ENCODE assay signal across 2 cellular contexts in the genomic region with DNA sequence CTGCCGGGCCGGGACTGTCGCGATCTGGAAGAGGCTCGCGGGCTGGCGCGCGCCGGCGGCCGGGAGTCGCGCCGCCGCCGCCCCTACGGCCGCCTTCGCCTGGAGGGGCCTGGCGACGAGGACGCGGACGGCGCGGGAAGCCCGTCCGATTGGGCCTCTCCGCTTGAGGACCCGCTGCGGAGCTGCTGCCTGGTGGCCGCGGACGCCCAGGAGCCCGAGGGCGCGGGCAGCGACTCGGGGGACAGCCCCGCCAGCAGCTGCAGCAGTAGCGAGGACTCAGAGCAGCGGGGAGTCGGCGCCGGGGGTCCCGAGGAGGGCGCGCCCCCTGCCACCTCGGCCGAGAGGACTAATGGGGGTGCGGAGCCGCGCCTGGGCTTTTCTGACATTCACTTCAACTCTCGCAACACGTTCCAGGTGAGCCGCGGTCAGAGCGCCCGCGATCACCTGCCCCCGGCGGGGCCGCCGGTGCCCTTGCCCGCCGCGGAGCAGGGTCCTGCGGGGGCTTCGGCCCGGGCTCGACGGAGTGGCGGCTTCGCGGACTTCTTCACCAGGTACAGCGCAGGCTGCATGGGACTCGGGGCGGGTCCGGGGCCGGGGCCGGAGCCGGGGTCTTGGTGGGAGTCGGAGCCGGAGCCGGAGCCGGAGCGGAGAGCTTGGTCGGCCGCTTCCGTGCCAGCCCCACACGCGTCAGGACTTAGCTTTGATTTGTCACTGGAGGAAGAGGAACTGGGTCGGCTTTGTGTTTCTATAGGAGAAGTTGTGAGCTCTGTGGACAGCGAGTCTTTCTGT.
TF ChIP-seq lines count a peak whose summit lies in the region.

No MANE protein-coding gene starts in this region.

TF ChIP-seq in HEK293, 187 proteins besides CTCF, POLR2A, EP300 and RAD21 (continued from another document and continues in another):
- TF ChIP-seq, protein P1, sequence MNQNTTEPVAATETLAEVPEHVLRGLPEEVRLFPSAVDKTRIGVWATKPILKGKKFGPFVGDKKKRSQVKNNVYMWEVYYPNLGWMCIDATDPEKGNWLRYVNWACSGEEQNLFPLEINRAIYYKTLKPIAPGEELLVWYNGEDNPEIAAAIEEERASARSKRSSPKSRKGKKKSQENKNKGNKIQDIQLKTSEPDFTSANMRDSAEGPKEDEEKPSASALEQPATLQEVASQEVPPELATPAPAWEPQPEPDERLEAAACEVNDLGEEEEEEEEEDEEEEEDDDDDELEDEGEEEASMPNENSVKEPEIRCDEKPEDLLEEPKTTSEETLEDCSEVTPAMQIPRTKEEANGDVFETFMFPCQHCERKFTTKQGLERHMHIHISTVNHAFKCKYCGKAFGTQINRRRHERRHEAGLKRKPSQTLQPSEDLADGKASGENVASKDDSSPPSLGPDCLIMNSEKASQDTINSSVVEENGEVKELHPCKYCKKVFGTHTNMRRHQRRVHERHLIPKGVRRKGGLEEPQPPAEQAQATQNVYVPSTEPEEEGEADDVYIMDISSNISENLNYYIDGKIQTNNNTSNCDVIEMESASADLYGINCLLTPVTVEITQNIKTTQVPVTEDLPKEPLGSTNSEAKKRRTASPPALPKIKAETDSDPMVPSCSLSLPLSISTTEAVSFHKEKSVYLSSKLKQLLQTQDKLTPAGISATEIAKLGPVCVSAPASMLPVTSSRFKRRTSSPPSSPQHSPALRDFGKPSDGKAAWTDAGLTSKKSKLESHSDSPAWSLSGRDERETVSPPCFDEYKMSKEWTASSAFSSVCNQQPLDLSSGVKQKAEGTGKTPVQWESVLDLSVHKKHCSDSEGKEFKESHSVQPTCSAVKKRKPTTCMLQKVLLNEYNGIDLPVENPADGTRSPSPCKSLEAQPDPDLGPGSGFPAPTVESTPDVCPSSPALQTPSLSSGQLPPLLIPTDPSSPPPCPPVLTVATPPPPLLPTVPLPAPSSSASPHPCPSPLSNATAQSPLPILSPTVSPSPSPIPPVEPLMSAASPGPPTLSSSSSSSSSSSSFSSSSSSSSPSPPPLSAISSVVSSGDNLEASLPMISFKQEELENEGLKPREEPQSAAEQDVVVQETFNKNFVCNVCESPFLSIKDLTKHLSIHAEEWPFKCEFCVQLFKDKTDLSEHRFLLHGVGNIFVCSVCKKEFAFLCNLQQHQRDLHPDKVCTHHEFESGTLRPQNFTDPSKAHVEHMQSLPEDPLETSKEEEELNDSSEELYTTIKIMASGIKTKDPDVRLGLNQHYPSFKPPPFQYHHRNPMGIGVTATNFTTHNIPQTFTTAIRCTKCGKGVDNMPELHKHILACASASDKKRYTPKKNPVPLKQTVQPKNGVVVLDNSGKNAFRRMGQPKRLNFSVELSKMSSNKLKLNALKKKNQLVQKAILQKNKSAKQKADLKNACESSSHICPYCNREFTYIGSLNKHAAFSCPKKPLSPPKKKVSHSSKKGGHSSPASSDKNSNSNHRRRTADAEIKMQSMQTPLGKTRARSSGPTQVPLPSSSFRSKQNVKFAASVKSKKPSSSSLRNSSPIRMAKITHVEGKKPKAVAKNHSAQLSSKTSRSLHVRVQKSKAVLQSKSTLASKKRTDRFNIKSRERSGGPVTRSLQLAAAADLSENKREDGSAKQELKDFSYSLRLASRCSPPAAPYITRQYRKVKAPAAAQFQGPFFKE (tag by site-specific recombination; IDR thresholded peaks at IDR 0.05; ENCODE audit: borderline replicate concordance), result no peak
- no peak; the same call in 1 of the 2 replicates for TF ChIP-seq ZNF10 (tag by site-specific recombination; IDR thresholded peaks at IDR 0.05)
- no peak for TF ChIP-seq ZNF16 (tag by site-specific recombination; IDR thresholded peaks at IDR 0.05; ENCODE audit: low read depth)
- TF ChIP-seq KLF7 (tag by site-specific recombination; IDR thresholded peaks at IDR 0.05; ENCODE audit: borderline replicate concordance), result no peak
- no peak for TF ChIP-seq ZNF19 (tag by site-specific recombination; IDR thresholded peaks at IDR 0.05; ENCODE audit: low read depth)
- no peak for TF ChIP-seq ZNF792 (tag by site-specific recombination; IDR thresholded peaks at IDR 0.05)
- no peak for TF ChIP-seq SCRT2 (tag by site-specific recombination; IDR thresholded peaks at IDR 0.05)
- TF ChIP-seq ZNF837 (tag by site-specific recombination; IDR thresholded peaks at IDR 0.05), result no peak
- TF ChIP-seq ZBTB8A (tag by site-specific recombination; IDR thresholded peaks at IDR 0.05), result no peak
- no peak for TF ChIP-seq MEIS1 (CRISPR knock-in tag; IDR thresholded peaks at IDR 0.05; ENCODE audit: borderline replicate concordance)
- TF ChIP-seq ZSCAN23 (tag by site-specific recombination; IDR thresholded peaks at IDR 0.05), result no peak
- no peak for TF ChIP-seq ZNF747 (tag by site-specific recombination; IDR thresholded peaks at IDR 0.05)
- TF ChIP-seq ZSCAN16 (tag by site-specific recombination; IDR thresholded peaks at IDR 0.05), result no peak
- TF ChIP-seq, protein P2, sequence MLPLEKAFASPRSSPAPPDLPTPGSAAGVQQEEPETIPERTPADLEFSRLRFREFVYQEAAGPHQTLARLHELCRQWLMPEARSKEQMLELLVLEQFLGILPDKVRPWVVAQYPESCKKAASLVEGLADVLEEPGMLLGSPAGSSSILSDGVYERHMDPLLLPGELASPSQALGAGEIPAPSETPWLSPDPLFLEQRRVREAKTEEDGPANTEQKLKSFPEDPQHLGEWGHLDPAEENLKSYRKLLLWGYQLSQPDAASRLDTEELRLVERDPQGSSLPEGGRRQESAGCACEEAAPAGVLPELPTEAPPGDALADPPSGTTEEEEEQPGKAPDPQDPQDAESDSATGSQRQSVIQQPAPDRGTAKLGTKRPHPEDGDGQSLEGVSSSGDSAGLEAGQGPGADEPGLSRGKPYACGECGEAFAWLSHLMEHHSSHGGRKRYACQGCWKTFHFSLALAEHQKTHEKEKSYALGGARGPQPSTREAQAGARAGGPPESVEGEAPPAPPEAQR (tag by site-specific recombination; IDR thresholded peaks at IDR 0.05), result no peak
- no peak for TF ChIP-seq ZNF114 (tag by site-specific recombination; IDR thresholded peaks at IDR 0.05)
- TF ChIP-seq ZNF426 (tag by site-specific recombination; IDR thresholded peaks at IDR 0.05), result no peak
- TF ChIP-seq, protein P3, sequence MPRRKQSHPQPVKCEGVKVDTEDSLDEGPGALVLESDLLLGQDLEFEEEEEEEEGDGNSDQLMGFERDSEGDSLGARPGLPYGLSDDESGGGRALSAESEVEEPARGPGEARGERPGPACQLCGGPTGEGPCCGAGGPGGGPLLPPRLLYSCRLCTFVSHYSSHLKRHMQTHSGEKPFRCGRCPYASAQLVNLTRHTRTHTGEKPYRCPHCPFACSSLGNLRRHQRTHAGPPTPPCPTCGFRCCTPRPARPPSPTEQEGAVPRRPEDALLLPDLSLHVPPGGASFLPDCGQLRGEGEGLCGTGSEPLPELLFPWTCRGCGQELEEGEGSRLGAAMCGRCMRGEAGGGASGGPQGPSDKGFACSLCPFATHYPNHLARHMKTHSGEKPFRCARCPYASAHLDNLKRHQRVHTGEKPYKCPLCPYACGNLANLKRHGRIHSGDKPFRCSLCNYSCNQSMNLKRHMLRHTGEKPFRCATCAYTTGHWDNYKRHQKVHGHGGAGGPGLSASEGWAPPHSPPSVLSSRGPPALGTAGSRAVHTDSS (tag by site-specific recombination; IDR thresholded peaks at IDR 0.05), result no peak
- TF ChIP-seq ZBTB21 (tag by site-specific recombination; IDR thresholded peaks at IDR 0.05), result no peak
- no peak for TF ChIP-seq ZXDB (tag by site-specific recombination; IDR thresholded peaks at IDR 0.05)
- no peak for TF ChIP-seq ZNF501 (tag by site-specific recombination; IDR thresholded peaks at IDR 0.05)
- no peak for TF ChIP-seq ZNF324 (tag by site-specific recombination; IDR thresholded peaks at IDR 0.05)
- TF ChIP-seq ZNF37A (tag by site-specific recombination; IDR thresholded peaks at IDR 0.05), result no peak
- no peak for TF ChIP-seq ZNF571 (tag by site-specific recombination; IDR thresholded peaks at IDR 0.05)
- TF ChIP-seq ZNF169 (tag by site-specific recombination; IDR thresholded peaks at IDR 0.05), result no peak

TF ChIP-seq in HepG2, 621 proteins besides CTCF, POLR2A, EP300 and RAD21 (continued from another document and continues in another):
- TF ChIP-seq, protein P4, sequence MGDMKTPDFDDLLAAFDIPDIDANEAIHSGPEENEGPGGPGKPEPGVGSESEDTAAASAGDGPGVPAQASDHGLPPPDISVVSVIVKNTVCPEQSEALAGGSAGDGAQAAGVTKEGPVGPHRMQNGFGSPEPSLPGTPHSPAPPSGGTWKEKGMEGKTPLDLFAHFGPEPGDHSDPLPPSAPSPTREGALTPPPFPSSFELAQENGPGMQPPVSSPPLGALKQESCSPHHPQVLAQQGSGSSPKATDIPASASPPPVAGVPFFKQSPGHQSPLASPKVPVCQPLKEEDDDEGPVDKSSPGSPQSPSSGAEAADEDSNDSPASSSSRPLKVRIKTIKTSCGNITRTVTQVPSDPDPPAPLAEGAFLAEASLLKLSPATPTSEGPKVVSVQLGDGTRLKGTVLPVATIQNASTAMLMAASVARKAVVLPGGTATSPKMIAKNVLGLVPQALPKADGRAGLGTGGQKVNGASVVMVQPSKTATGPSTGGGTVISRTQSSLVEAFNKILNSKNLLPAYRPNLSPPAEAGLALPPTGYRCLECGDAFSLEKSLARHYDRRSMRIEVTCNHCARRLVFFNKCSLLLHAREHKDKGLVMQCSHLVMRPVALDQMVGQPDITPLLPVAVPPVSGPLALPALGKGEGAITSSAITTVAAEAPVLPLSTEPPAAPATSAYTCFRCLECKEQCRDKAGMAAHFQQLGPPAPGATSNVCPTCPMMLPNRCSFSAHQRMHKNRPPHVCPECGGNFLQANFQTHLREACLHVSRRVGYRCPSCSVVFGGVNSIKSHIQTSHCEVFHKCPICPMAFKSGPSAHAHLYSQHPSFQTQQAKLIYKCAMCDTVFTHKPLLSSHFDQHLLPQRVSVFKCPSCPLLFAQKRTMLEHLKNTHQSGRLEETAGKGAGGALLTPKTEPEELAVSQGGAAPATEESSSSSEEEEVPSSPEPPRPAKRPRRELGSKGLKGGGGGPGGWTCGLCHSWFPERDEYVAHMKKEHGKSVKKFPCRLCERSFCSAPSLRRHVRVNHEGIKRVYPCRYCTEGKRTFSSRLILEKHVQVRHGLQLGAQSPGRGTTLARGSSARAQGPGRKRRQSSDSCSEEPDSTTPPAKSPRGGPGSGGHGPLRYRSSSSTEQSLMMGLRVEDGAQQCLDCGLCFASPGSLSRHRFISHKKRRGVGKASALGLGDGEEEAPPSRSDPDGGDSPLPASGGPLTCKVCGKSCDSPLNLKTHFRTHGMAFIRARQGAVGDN (CRISPR knock-in tag; IDR thresholded peaks at IDR 0.05), result peak; percentile 11; the same call in 1 of the 2 replicates
- TF ChIP-seq, protein P5, sequence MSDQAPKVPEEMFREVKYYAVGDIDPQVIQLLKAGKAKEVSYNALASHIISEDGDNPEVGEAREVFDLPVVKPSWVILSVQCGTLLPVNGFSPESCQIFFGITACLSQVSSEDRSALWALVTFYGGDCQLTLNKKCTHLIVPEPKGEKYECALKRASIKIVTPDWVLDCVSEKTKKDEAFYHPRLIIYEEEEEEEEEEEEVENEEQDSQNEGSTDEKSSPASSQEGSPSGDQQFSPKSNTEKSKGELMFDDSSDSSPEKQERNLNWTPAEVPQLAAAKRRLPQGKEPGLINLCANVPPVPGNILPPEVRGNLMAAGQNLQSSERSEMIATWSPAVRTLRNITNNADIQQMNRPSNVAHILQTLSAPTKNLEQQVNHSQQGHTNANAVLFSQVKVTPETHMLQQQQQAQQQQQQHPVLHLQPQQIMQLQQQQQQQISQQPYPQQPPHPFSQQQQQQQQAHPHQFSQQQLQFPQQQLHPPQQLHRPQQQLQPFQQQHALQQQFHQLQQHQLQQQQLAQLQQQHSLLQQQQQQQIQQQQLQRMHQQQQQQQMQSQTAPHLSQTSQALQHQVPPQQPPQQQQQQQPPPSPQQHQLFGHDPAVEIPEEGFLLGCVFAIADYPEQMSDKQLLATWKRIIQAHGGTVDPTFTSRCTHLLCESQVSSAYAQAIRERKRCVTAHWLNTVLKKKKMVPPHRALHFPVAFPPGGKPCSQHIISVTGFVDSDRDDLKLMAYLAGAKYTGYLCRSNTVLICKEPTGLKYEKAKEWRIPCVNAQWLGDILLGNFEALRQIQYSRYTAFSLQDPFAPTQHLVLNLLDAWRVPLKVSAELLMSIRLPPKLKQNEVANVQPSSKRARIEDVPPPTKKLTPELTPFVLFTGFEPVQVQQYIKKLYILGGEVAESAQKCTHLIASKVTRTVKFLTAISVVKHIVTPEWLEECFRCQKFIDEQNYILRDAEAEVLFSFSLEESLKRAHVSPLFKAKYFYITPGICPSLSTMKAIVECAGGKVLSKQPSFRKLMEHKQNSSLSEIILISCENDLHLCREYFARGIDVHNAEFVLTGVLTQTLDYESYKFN (CRISPR knock-in tag; conservative IDR thresholded peaks at IDR 0.05), result 0 out of 2 replicates have a peak, but pooled peaks have one; percentile 14
- TF ChIP-seq ZNF543 (CRISPR knock-in tag; IDR thresholded peaks at IDR 0.05) (0 out of 2 replicates have a peak, but pooled peaks have one; percentile 23), SETDB1 (CRISPR knock-in tag; IDR thresholded peaks at IDR 0.05; ENCODE audit: borderline replicate concordance) (no peak), IRX3 (CRISPR knock-in tag; IDR thresholded peaks at IDR 0.05; ENCODE audit: borderline replicate concordance, low read depth) (no peak), POLR2G (IDR thresholded peaks at IDR 0.05; ENCODE audit: low read depth, low read length) (peak; percentile 52), MEIS2 (CRISPR knock-in tag; IDR thresholded peaks at IDR 0.05) (0 out of 2 replicates have a peak, but pooled peaks have one; percentile 20), BRD4 (CRISPR knock-in tag; IDR thresholded peaks at IDR 0.05) (0 out of 2 replicates have a peak, but pooled peaks have one; percentile 27), ELF3 (CRISPR knock-in tag; IDR thresholded peaks at IDR 0.05) (0 out of 2 replicates have a peak, but pooled peaks have one; percentile 30), TP53 (CRISPR knock-in tag; conservative IDR thresholded peaks at IDR 0.05) (no peak), ZFX (CRISPR knock-in tag; IDR thresholded peaks at IDR 0.05; ENCODE audit: low read depth) (peak; percentile 66), ZNF891 (CRISPR knock-in tag; IDR thresholded peaks at IDR 0.05) (peak; percentile 3; the same call in 1 of the 2 replicates), ATF7-NPFF (CRISPR knock-in tag; IDR thresholded peaks at IDR 0.05; ENCODE audit: low read depth) (peak; percentile 5; the same call in 1 of the 2 replicates), ZNF430 (CRISPR knock-in tag; IDR thresholded peaks at IDR 0.05) (peak; percentile 59; the same call in 1 of the 2 replicates)
- TF ChIP-seq, protein P6, sequence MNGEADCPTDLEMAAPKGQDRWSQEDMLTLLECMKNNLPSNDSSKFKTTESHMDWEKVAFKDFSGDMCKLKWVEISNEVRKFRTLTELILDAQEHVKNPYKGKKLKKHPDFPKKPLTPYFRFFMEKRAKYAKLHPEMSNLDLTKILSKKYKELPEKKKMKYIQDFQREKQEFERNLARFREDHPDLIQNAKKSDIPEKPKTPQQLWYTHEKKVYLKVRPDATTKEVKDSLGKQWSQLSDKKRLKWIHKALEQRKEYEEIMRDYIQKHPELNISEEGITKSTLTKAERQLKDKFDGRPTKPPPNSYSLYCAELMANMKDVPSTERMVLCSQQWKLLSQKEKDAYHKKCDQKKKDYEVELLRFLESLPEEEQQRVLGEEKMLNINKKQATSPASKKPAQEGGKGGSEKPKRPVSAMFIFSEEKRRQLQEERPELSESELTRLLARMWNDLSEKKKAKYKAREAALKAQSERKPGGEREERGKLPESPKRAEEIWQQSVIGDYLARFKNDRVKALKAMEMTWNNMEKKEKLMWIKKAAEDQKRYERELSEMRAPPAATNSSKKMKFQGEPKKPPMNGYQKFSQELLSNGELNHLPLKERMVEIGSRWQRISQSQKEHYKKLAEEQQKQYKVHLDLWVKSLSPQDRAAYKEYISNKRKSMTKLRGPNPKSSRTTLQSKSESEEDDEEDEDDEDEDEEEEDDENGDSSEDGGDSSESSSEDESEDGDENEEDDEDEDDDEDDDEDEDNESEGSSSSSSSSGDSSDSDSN (CRISPR knock-in tag; IDR thresholded peaks at IDR 0.05), result peak; percentile 83; the same call in 1 of the 2 replicates
